ENCODE assay signal across 8 cellular contexts in the genomic region with DNA sequence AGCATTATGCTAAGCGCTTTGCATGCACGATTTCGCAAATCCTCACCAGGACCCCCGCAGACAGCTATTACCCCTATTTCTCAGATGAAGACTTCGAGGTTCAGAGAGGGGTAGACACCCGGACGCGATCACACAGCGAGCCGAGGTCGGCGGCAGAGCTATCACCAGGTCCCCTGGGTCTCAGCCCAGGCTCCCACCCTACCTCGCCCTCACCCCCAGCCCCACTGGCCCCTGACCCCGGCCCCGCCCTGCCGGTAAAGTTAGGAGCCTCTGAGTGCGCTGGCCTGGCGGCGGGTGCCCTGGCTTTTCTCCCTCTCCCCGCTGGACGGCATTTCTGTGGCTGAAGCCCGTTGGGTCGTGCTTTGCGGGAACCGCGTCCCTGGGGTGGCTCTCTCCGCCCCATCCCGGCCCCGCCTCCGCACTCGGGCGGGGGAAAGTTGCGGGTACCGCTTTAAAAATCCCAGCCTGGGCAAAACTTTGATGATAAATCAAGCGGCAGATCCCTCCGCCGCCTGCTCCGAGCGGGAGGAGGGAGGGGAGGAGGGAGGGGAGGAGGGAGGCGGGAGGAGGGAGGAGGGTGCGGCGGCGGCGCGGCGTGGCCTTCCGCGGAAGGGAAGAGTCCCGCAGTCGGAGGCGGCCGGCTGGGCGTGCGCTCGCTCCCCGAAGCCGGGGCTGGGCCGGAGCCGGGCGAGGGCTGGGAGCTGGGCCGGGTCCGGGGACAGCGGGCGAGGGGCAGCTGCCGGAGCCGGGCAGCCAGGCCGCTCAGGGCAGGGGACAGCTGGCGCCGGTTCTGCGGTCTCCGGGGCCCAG. TPM values are rescaled to one million over a fixed set of nuclear protein-coding genes. Genes with fewer than 3 reads are reported as not detected.
DNase-seq lines count a peak whose midpoint lies in the region; FAIRE-seq and TF ChIP-seq lines count a peak whose summit lies in the region.

A gene with protein sequence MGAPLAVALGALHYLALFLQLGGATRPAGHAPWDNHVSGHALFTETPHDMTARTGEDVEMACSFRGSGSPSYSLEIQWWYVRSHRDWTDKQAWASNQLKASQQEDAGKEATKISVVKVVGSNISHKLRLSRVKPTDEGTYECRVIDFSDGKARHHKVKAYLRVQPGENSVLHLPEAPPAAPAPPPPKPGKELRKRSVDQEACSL (plus strand): TSS at position 624 of the 810 bp plus-strand sequence. CDS start 224 bp downstream, outside the sequence.

- H3K27me3 ChIP-seq in mammary epithelial cell (ENCODE audit: insufficient read depth, low read length) = no peaks in the 10 kb centered on the region
- H3K27me3 ChIP-seq in keratinocyte (ENCODE audit: control insufficient read depth, extremely low read depth, insufficient read depth, low read length) = peaks cover 32% of the 10 kb centered on the region
- no peaks in the 10 kb centered on the region for H3K27me3 ChIP-seq in testis
- no peaks in the 10 kb centered on the region for H3K27me3 ChIP-seq in ovary

- no peaks in the 10 kb centered on the region for H3K9me1 ChIP-seq in keratinocyte (ENCODE audit: control insufficient read depth, extremely low read depth, insufficient read depth, low read length)

- TF ChIP-seq CTCF in LNCaP clone FGC (IDR thresholded peaks at IDR 0.05; ENCODE audit: control insufficient read depth, extremely low read depth, insufficient read depth) (no peak), mammary epithelial cell (conservative IDR thresholded peaks at IDR 0.05 in 1 of 2, IDR thresholded peaks at IDR 0.05 in 1 of 2; ENCODE audit: extremely low read depth in 1 of 2, insufficient read depth in 1 of 2, low read depth in 1 of 2, low read length in 2 of 2) (no peak), keratinocyte (optimal IDR thresholded peaks at IDR 0.05 in 1 of 3, IDR thresholded peaks at IDR 0.05 in 1 of 3, conservative IDR thresholded peaks at IDR 0.05 in 1 of 3; ENCODE audit: extremely low read depth in 1 of 3, insufficient read depth in 2 of 3, low read length in 3 of 3) (no peak), testis (IDR thresholded peaks at IDR 0.05) (no peak), ovary (IDR thresholded peaks at IDR 0.05) (no peak), lower leg skin (IDR thresholded peaks at IDR 0.05) (no peak)

- 15% methylated on average over 18 of the region's 71 CpGs for WGBS in mammary epithelial cell (ENCODE audit: low coverage, missing lambda C conversion rate)
- 0 to 2% methylated on average over 3 to 65 of the region's 71 CpGs for WGBS in testis, 2 donors
- WGBS in ovary, 3 donors = 2 to 5% (median 4%) methylated on average over 57 to 71 of the region's 71 CpGs
- 4 to 7% methylated on average over 46 to 53 of the region's 71 CpGs for WGBS in lower leg skin, 2 donors

- H3K9ac ChIP-seq in mammary epithelial cell (ENCODE audit: insufficient read depth, low read length) = no peak within 1 kb of the TSS
- H3K9ac ChIP-seq in keratinocyte (ENCODE audit: control insufficient read depth, extremely low read depth, insufficient read depth, low read length) = no peak within 1 kb of the TSS

- peaks cover 7% of the 10 kb centered on the region for H3K4me1 ChIP-seq in mammary epithelial cell (ENCODE audit: insufficient read depth, low read length)
- peaks cover 25% of the 10 kb centered on the region for H3K4me1 ChIP-seq in keratinocyte (ENCODE audit: control insufficient read depth, extremely low read depth, insufficient read depth, low read length)
- H3K4me1 ChIP-seq in testis = peaks cover 23% of the 10 kb centered on the region
- peaks cover 3% of the 10 kb centered on the region for H3K4me1 ChIP-seq in ovary (ENCODE audit: insufficient read depth)

- H3K4me3 ChIP-seq in LNCaP clone FGC (ENCODE audit: low read depth, low read length) = peak within 1 kb of the TSS; percentile 44
- H3K4me3 ChIP-seq in mammary epithelial cell (replicated peaks in 1 of 3; ENCODE audit: insufficient read depth in 1 of 3, low read depth in 2 of 3, low read length in 3 of 3) = peak within 1 kb of the TSS; percentile 38 to 65 (median 46)
- peak within 1 kb of the TSS; percentile 41 to 60 (median 57) for H3K4me3 ChIP-seq in keratinocyte (ENCODE audit: control insufficient read depth in 2 of 3, extremely low read depth in 1 of 3, insufficient read depth in 2 of 3, low read depth in 1 of 3, low read length in 3 of 3)
- H3K4me3 ChIP-seq in testis = peak within 1 kb of the TSS; percentile 58 to 62
- no peak within 1 kb of the TSS for H3K4me3 ChIP-seq in ovary
- no peak within 1 kb of the TSS for H3K4me3 ChIP-seq in lower leg skin (ENCODE audit: low read depth, poor library complexity, severe bottlenecking)

- H3K27ac ChIP-seq in mammary epithelial cell (ENCODE audit: insufficient read depth, low read depth, low read length) (no peak within 1 kb of the TSS), keratinocyte (ENCODE audit: control insufficient read depth, insufficient read depth, low read length) (no peak within 1 kb of the TSS), testis (no peak within 1 kb of the TSS), ovary (no peak within 1 kb of the TSS)

- CTCF ChIA-PET in mammary epithelial cell (lab: Charles Lee; ENCODE audit: low non-redundant PET) = interaction anchor here (0.5 kb wide), 1 partner anchor 147 kb away, joined by 3 read pairs; no protein-coding TSS in a partner anchor

- H3K4me2 ChIP-seq in mammary epithelial cell (ENCODE audit: insufficient read depth, low read depth, low read length) (peak within 1 kb of the TSS; percentile 84), keratinocyte (ENCODE audit: control insufficient read depth, extremely low read depth, insufficient read depth, low read depth, low read length) (peak within 1 kb of the TSS; percentile 45)

- dilution Hi-C loops in mammary epithelial cell (cut with HindIII; ENCODE audit: low sequenced_read_pairs) = no loop called here
- dilution Hi-C loops in keratinocyte (cut with MboI; ENCODE audit: extremely low pct_ligation_motif_present, low sequenced_read_pairs) = no loop called here

- no peaks in the 10 kb centered on the region for H3K36me3 ChIP-seq in mammary epithelial cell (ENCODE audit: insufficient read depth, low read length)
- no peaks in the 10 kb centered on the region for H3K36me3 ChIP-seq in keratinocyte (ENCODE audit: control insufficient read depth in 2 of 2, extremely low read depth in 1 of 2, insufficient read depth in 2 of 2, low read length in 2 of 2)
- H3K36me3 ChIP-seq in testis (ENCODE audit: low read depth, missing control alignments) = no peaks in the 10 kb centered on the region
- H3K36me3 ChIP-seq in ovary = no peaks in the 10 kb centered on the region

- TF ChIP-seq EP300 in ovary (IDR thresholded peaks at IDR 0.05) = no peak

- no peaks in the 10 kb centered on the region for H3K79me2 ChIP-seq in mammary epithelial cell (ENCODE audit: insufficient read depth, low read length)
- no peaks in the 10 kb centered on the region for H3K79me2 ChIP-seq in keratinocyte (ENCODE audit: control insufficient read depth, insufficient read depth, low read length)

- intact Hi-C loops in mammary epithelial cell (cut with micrococcal nuclease) = loop anchor here (1.0 to 2.0 kb wide), 3 partner anchors 91 to 320 kb away; no protein-coding TSS in a partner anchor
- intact Hi-C loops in testis (cut with DNase I; ENCODE audit: low total_unique reads) = loop anchor here (10.0 kb wide), 1 partner anchor 82 kb away; no protein-coding TSS in a partner anchor
- intact Hi-C loops in ovary (cut with DNase I) = no loop called here
- intact Hi-C loops in lower leg skin (cut with DNase I; ENCODE audit: low total_unique reads) = no loop called here

- FAIRE-seq in keratinocyte (lab: Jason Lieb, UNC) = no peak

- no TSS peak for BruUV-seq in mammary epithelial cell (replicated peaks; lab: Mats Ljungman, UMichigan)

- in situ Hi-C loops in mammary epithelial cell (cut with MboI; ENCODE audit: low sequenced_read_pairs in 2 of 2) = no loop called here

- no peak for TF ChIP-seq POLR2A in testis (IDR thresholded peaks at IDR 0.05)
- no peak for TF ChIP-seq POLR2A in ovary (IDR thresholded peaks at IDR 0.05)
- no peak for TF ChIP-seq POLR2A in lower leg skin (IDR thresholded peaks at IDR 0.05)

- no peaks in the 10 kb centered on the region for H4K20me1 ChIP-seq in mammary epithelial cell (ENCODE audit: insufficient read depth, low read length)
- H4K20me1 ChIP-seq in keratinocyte (ENCODE audit: control insufficient read depth, extremely low read depth, insufficient read depth, low read length) = no peaks in the 10 kb centered on the region

- H3K9me3 ChIP-seq in mammary epithelial cell (replicated peaks; ENCODE audit: insufficient read depth, low read length) (no peaks in the 10 kb centered on the region), keratinocyte (ENCODE audit: control insufficient read depth, low read depth, low read length) (no peaks in the 10 kb centered on the region), testis (no peaks in the 10 kb centered on the region), ovary (no peaks in the 10 kb centered on the region)

- DNase-seq in DMS53 (lab: John Stamatoyannopoulos, UW) (peak; percentile 91), LNCaP clone FGC (ENCODE audit: low read depth) (peak; percentile 11), mammary epithelial cell (peak; percentile 53), keratinocyte (ENCODE audit: low read depth, low spot score) (no peak), testis (peak; percentile 65), ovary (no peak), lower leg skin (ENCODE audit: low spot score in 2 of 2) (no peak), SIG-M5 treated with dmso at 0.1 percent for 504 hours (lab: John Stamatoyannopoulos, UW; ENCODE audit: unreplicated experiment) (no peak)

- H2AFZ ChIP-seq in mammary epithelial cell (ENCODE audit: low read depth, low read length) (peak within 1 kb of the TSS; percentile 71), keratinocyte (ENCODE audit: control insufficient read depth, low read length) (peak within 1 kb of the TSS; percentile 9)

RNA-seq across cellular contexts. Expression of the gene that starts here (rescaled TPM):
- total RNA-seq in mammary epithelial cell (1 to 10 TPM; 1.7 to 3.0 TPM), testis (10 to 100 TPM; 40.2 to 74.7 TPM), ovary (10 to 100 TPM in 1 of 7 donors, 1 to 10 TPM in 2, under 1 TPM in 3, not detected in 1; 0.12 to 23.0 (median 0.98) TPM), lower leg skin (10 to 100 TPM in 1 of 4 donors, 1 to 10 TPM in 2, under 1 TPM in 1; 0.64 to 15.9 (median 3.9) TPM)
- polyA plus RNA-seq in mammary epithelial cell (4.4 TPM), keratinocyte (0.68 to 3.3 TPM (median 0.75 TPM) in 3 replicates), testis (ENCODE audit: insufficient read depth, low read depth, low replicate concordance) (7.3 TPM), ovary (under 1 TPM in 1 of 2 donors, not detected in 1; 0.15 TPM)
- polyA minus RNA-seq in mammary epithelial cell (4.4 TPM), keratinocyte (0.32 to 1.4 TPM (median 0.46 TPM) in 3 replicates)
- 1.2 TPM for polyA plus RNA-seq in keratinocyte (2011; ENCODE audit: low read depth)
- 1.6 and 5.0 TPM in 2 replicates for polyA plus RNA-seq in keratinocyte (2011; cell fraction: cytosol; rRNA removed)
- 1.8 and 2.6 TPM in 2 replicates for polyA plus RNA-seq in keratinocyte (2011; cell fraction: nucleus; rRNA removed)
- 1.1 and 1.5 TPM in 2 replicates for polyA plus RNA-seq in keratinocyte (2012; ENCODE audit: low replicate concordance)
- polyA minus RNA-seq in keratinocyte (2011; cell fraction: cytosol; rRNA and poly(A)+ RNA removed) = 7.7 TPM
- 1.6 and 2.3 TPM in 2 replicates for polyA minus RNA-seq in keratinocyte (2011; cell fraction: nucleus; rRNA and poly(A)+ RNA removed)

Comparison
In these comparisons a context has a peak if more than half of its experiments do, and no peak if none do; other contexts are left out.
1. DNase-seq: peak in DMS53 (single experiment), LNCaP clone FGC (single experiment), mammary epithelial cell (single experiment) and testis (single experiment); none in keratinocyte (single experiment), ovary (0 of 5), lower leg skin (0 of 2) and SIG-M5 treated with dmso at 0.1 percent for 504 hours (single experiment).
2. H3K4me3 ChIP-seq: peak in LNCaP clone FGC (single experiment), mammary epithelial cell (3 of 3), keratinocyte (3 of 3) and testis (2 of 2); none in ovary (single experiment) and lower leg skin (single experiment).
3. intact Hi-C loops: an anchor here in mammary epithelial cell (1.0 to 2.0 kb wide) and testis (10.0 kb wide); none called in ovary and lower leg skin.